22 cellular contexts compared by ENCODE assay signal in genomic region chr7:157715938-157716280, GRCh38.
DNase-seq lines count a peak whose midpoint lies in the region; TF ChIP-seq lines count a peak whose summit lies in the region.
"Had no signal": no experiment of that assay in that cellular context is flagged by ENCODE, and none has a peak within 500 bp of the region (broad histone marks: within the 10 kb centered on the region; RNA-seq: fewer than 3 reads in every experiment).

No MANE protein-coding gene starts in this region.

- H3K4me3 ChIP-seq in right atrium auricular region (no peak overlapping the region), sigmoid colon (no peak overlapping the region)
- H3K4me3 ChIP-seq: A549; BLaER1 treated with 17β-estradiol and CSF1 and Interleukin-3, amounts not matched to agents 10 nM and 100 nM; HAP-1 had no signal

- H3K36me3 Mint-ChIP-seq in nephron progenitor cell (ENCODE audit: low read depth) = no peaks in the 10 kb centered on the region
- H3K36me3 Mint-ChIP-seq: CD14-positive monocyte; CD4-positive, alpha-beta memory T cell had no signal

- intact Hi-C loops in cardiac septum (cut with DNase I) = no loop called here
- intact Hi-C loops in sigmoid colon (cut with DNase I) = no loop called here

- DNase-seq in activated CD4-positive, CD25-positive, alpha-beta regulatory T cell treated with anti-CD3 and anti-CD28 coated beads, Interleukin-2, amount 50 U/mL, for 72 hours = peak; percentile 9
- no peak for DNase-seq in activated CD4-positive, CD25-positive, alpha-beta regulatory T cell (lab: John Stamatoyannopoulos, UW)
- DNase-seq in cardiac septum (ENCODE audit: low spot score) = peak; percentile 50
- no peak for DNase-seq in right atrium auricular region (ENCODE audit: low spot score)
- peak; percentile 28 for DNase-seq in sigmoid colon
- DNase-seq in nephron progenitor cell = no peak
- DNase-seq: ACHN; AML-193; BE2C; Calu3; CD4-positive, alpha-beta memory T cell; COR-L47; DMS53; DMS79 treated with DMSO at 0.1 percent for 48 hours; GF-D8; GOT3; HFFc6 had no signal

- no peak overlapping the region for H3K27ac Mint-ChIP-seq in nephron progenitor cell
- H3K27ac Mint-ChIP-seq: CD4-positive, alpha-beta memory T cell; HFFc6 had no signal

- TF ChIP-seq CTCF in right atrium auricular region (IDR thresholded peaks at IDR 0.05) = no peak
- no peak for TF ChIP-seq CTCF in sigmoid colon (IDR thresholded peaks at IDR 0.05)
- TF ChIP-seq CTCF in nephron progenitor cell (IDR thresholded peaks at IDR 0.05) = no peak

- TF ChIP-seq EP300 in sigmoid colon (IDR thresholded peaks at IDR 0.05) = no peak

- no peak overlapping the region for H3K27ac ChIP-seq in right atrium auricular region
- no peak overlapping the region for H3K27ac ChIP-seq in sigmoid colon
- H3K27ac ChIP-seq: 22Rv1; A549; BLaER1 treated with 17β-estradiol and CSF1 and Interleukin-3, amounts not matched to agents 10 nM and 100 nM had no signal

- H3K4me3 Mint-ChIP-seq in nephron progenitor cell = no peak overlapping the region
- H3K4me3 Mint-ChIP-seq: CD14-positive monocyte; CD4-positive, alpha-beta memory T cell; HFFc6 had no signal

- TF ChIP-seq POLR2A in sigmoid colon (IDR thresholded peaks at IDR 0.05) = no peak

- H3K4me1 ChIP-seq in right atrium auricular region = no peaks in the 10 kb centered on the region
- H3K4me1 ChIP-seq in sigmoid colon = no peaks in the 10 kb centered on the region
- H3K4me1 ChIP-seq: A549; BE2C; BLaER1 treated with 17β-estradiol and CSF1 and Interleukin-3, amounts not matched to agents 10 nM and 100 nM; HAP-1 had no signal

- H3K27me3 ChIP-seq in right atrium auricular region (no peaks in the 10 kb centered on the region), sigmoid colon (no peaks in the 10 kb centered on the region)
- H3K27me3 ChIP-seq: BE2C; BLaER1 treated with 17β-estradiol and CSF1 and Interleukin-3, amounts not matched to agents 10 nM and 100 nM had no signal

- H3K9me3 Mint-ChIP-seq in nephron progenitor cell = no peaks in the 10 kb centered on the region
- H3K9me3 Mint-ChIP-seq: CD4-positive, alpha-beta memory T cell had no signal

- WGBS in sigmoid colon, 2 donors = 67 to 77% methylated on average over 8 of the region's 8 CpGs

- H3K27me3 Mint-ChIP-seq in nephron progenitor cell (ENCODE audit: low read depth, poor library complexity) = peaks cover 34% of the 10 kb centered on the region

- no peaks in the 10 kb centered on the region for H3K9me3 ChIP-seq in right atrium auricular region
- no peaks in the 10 kb centered on the region for H3K9me3 ChIP-seq in sigmoid colon
- H3K9me3 ChIP-seq: A549, BE2C, HAP-1 had no signal

- H3K36me3 ChIP-seq in right atrium auricular region (no peaks in the 10 kb centered on the region), sigmoid colon (no peaks in the 10 kb centered on the region)
- H3K36me3 ChIP-seq: BE2C; BLaER1 treated with 17β-estradiol and CSF1 and Interleukin-3, amounts not matched to agents 10 nM and 100 nM; HAP-1 had no signal

- peaks cover 4% of the 10 kb centered on the region for H3K4me1 Mint-ChIP-seq in nephron progenitor cell
- H3K4me1 Mint-ChIP-seq: CD14-positive monocyte; CD4-positive, alpha-beta memory T cell had no signal

Comparison
In these comparisons a context has a peak if more than half of its experiments do, and no peak if none do; other contexts are left out.
1. DNase-seq: peak in activated CD4-positive, CD25-positive, alpha-beta regulatory T cell treated with anti-CD3 and anti-CD28 coated beads, Interleukin-2, amount 50 U/mL, for 72 hours (single experiment), cardiac septum (single experiment) and sigmoid colon (single experiment); none in activated CD4-positive, CD25-positive, alpha-beta regulatory T cell (0 of 4), right atrium auricular region (single experiment) and nephron progenitor cell (single experiment).